8 cellular contexts compared by ENCODE assay signal in the genomic region with DNA sequence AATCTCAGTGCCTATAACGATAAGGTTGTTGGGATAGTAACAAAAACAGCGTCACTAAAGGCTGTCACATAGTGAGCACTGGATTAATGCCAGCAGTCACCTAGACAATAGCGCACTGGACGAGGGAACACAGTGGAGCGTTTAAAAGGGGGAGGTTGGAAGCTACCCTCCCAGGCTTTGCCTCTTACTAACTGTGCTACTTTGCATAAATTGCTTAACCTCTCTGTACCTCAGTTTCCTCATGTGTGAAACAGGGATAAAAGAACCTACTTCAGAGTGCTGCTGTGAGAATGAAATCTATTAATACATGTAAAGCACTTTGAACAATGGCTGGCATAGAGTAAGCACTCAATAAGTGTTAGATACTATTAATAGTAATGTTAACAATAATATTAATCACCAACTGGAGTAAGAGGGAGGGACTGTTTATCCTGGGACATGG.
DNase-seq lines count a peak whose midpoint lies in the region; ATAC-seq lines count a peak whose summit lies in the region.

No MANE protein-coding gene starts in this region.

- no peaks in the 10 kb centered on the region for H3K27me3 Mint-ChIP-seq in central memory CD8-positive, alpha-beta T cell

- H3K27ac Mint-ChIP-seq in central memory CD8-positive, alpha-beta T cell (ENCODE audit: low read depth): peak overlapping the region; percentile 86

- no peaks in the 10 kb centered on the region for H3K9me3 Mint-ChIP-seq in central memory CD8-positive, alpha-beta T cell

- DNase-seq in Ammon's horn (ENCODE audit: low spot score) (peak; percentile 63), NCI-H1436 (lab: John Stamatoyannopoulos, UW) (peak; percentile 49)
- DNase-seq in central memory CD8-positive, alpha-beta T cell (ENCODE audit: low spot score in 2 of 2): no peak

- no peak overlapping the region for H3K4me3 Mint-ChIP-seq in central memory CD8-positive, alpha-beta T cell

- ATAC-seq in central memory CD8-positive, alpha-beta T cell (replicated peaks; ENCODE audit: extremely low read depth, poor library complexity, severe bottlenecking): no peak
- ATAC-seq in GM19452 (IDR thresholded peaks at IDR 0.05; ENCODE audit: unreplicated experiment) (no peak), GM18858 (IDR thresholded peaks at IDR 0.05; ENCODE audit: unreplicated experiment) (no peak), HG02938 (IDR thresholded peaks at IDR 0.05; ENCODE audit: unreplicated experiment) (no peak), GM21737 (IDR thresholded peaks at IDR 0.05; ENCODE audit: unreplicated experiment) (no peak)

- no peaks in the 10 kb centered on the region for H3K9me3 ChIP-seq in mucosa of rectum (ENCODE audit: control insufficient read depth in 2 of 2, low read length in 2 of 2)

- no peak overlapping the region for H3K4me3 ChIP-seq in mucosa of rectum (ENCODE audit: low read length in 2 of 2)

- peaks cover 15 to 19% of the 10 kb centered on the region in 2 donors for H3K36me3 ChIP-seq in mucosa of rectum (ENCODE audit: control insufficient read depth in 2 of 2, insufficient read depth in 2 of 2, low read length in 2 of 2)

- H3K27me3 ChIP-seq in mucosa of rectum (ENCODE audit: control insufficient read depth in 2 of 2, insufficient read depth in 2 of 2, low read length in 2 of 2): no peaks in the 10 kb centered on the region

- peaks cover 17% of the 10 kb centered on the region for H3K36me3 Mint-ChIP-seq in central memory CD8-positive, alpha-beta T cell (ENCODE audit: insufficient read depth)

- peak overlapping the region; percentile 80 to 84 for H3K27ac ChIP-seq in mucosa of rectum (ENCODE audit: low read depth in 2 of 2, low read length in 2 of 2)

- H3K4me1 ChIP-seq in mucosa of rectum (ENCODE audit: control insufficient read depth in 2 of 2, insufficient read depth in 2 of 2, low read length in 2 of 2): peaks cover 50 to 57% of the 10 kb centered on the region in 2 donors

- peaks cover 88% of the 10 kb centered on the region for H3K4me1 Mint-ChIP-seq in central memory CD8-positive, alpha-beta T cell

- peak overlapping the region; percentile 20 to 55 for H3K9ac ChIP-seq in mucosa of rectum (ENCODE audit: low read depth in 1 of 2, low read length in 2 of 2)

Comparison
In these comparisons a context has a peak if more than half of its experiments do, and no peak if none do; other contexts are left out.
1. DNase-seq: peak in Ammon's horn (single experiment) and NCI-H1436 (single experiment); none in central memory CD8-positive, alpha-beta T cell (0 of 2).